Comparison of ENCODE assay signal across 2 cellular contexts in genomic region chr10:118485641-118486040, GRCh38.
A peak's percentile ranks its signal among the peaks of the same experiment; 100 is the strongest.
TF ChIP-seq lines count a peak whose summit lies in the region.

No MANE protein-coding gene starts in this region.

TF ChIP-seq in HEK293, 187 proteins besides CTCF, POLR2A, EP300 and RAD21 (continued from another document and continues in another):
- TF ChIP-seq ZSCAN18 (tag by site-specific recombination; IDR thresholded peaks at IDR 0.05), result no peak
- TF ChIP-seq ZNF175 (tag by site-specific recombination; IDR thresholded peaks at IDR 0.05), result no peak
- TF ChIP-seq ZNF335 (tag by site-specific recombination; conservative IDR thresholded peaks at IDR 0.05), result no peak
- no peak for TF ChIP-seq ZXDB (tag by site-specific recombination; IDR thresholded peaks at IDR 0.05)
- TF ChIP-seq ZFP37 (tag by site-specific recombination; IDR thresholded peaks at IDR 0.05), result no peak
- TF ChIP-seq ZBTB21 (tag by site-specific recombination; IDR thresholded peaks at IDR 0.05), result no peak
- TF ChIP-seq GLIS2 (tag by site-specific recombination; IDR thresholded peaks at IDR 0.05), result no peak
- no peak for TF ChIP-seq ZNF391 (tag by site-specific recombination; IDR thresholded peaks at IDR 0.05; ENCODE audit: borderline replicate concordance, low read depth)
- TF ChIP-seq ZNF777 (tag by site-specific recombination; IDR thresholded peaks at IDR 0.05; ENCODE audit: borderline replicate concordance), result 0 out of 2 replicates have a peak, but pooled peaks have one; percentile 41
- no peak for TF ChIP-seq ZNF24 (tag by site-specific recombination; IDR thresholded peaks at IDR 0.05)
- no peak for TF ChIP-seq ZBTB17 (tag by site-specific recombination; IDR thresholded peaks at IDR 0.05)
- no peak for TF ChIP-seq KLF10 (tag by site-specific recombination; IDR thresholded peaks at IDR 0.05)
- TF ChIP-seq ZNF776 (tag by site-specific recombination; IDR thresholded peaks at IDR 0.05; ENCODE audit: borderline replicate concordance), result 0 out of 2 replicates have a peak, but pooled peaks have one; percentile 62
- TF ChIP-seq ZNF701 (tag by site-specific recombination; IDR thresholded peaks at IDR 0.05), result no peak
- no peak for TF ChIP-seq REST (tag by site-specific recombination; IDR thresholded peaks at IDR 0.05)
- TF ChIP-seq, protein P1, sequence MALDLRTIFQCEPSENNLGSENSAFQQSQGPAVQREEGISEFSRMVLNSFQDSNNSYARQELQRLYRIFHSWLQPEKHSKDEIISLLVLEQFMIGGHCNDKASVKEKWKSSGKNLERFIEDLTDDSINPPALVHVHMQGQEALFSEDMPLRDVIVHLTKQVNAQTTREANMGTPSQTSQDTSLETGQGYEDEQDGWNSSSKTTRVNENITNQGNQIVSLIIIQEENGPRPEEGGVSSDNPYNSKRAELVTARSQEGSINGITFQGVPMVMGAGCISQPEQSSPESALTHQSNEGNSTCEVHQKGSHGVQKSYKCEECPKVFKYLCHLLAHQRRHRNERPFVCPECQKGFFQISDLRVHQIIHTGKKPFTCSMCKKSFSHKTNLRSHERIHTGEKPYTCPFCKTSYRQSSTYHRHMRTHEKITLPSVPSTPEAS (tag by site-specific recombination; IDR thresholded peaks at IDR 0.05), result peak; percentile 96
- 0 out of 2 replicates have a peak, but pooled peaks have one; percentile 22 for TF ChIP-seq ZNF155 (tag by site-specific recombination; IDR thresholded peaks at IDR 0.05)
- TF ChIP-seq ZNF174 (tag by site-specific recombination; IDR thresholded peaks at IDR 0.05), result no peak
- TF ChIP-seq ZNF571 (tag by site-specific recombination; IDR thresholded peaks at IDR 0.05), result no peak
- no peak for TF ChIP-seq BCL11B (tag by site-specific recombination; IDR thresholded peaks at IDR 0.05; ENCODE audit: low read depth)
- TF ChIP-seq ZNF529 (tag by site-specific recombination; IDR thresholded peaks at IDR 0.05; ENCODE audit: insufficient replicate concordance), result no peak
- TF ChIP-seq PRDM10 (tag by site-specific recombination; IDR thresholded peaks at IDR 0.05), result no peak

TF ChIP-seq in K562, 482 proteins besides CTCF, POLR2A, EP300 and RAD21 (continued from another document and continues in another):
- TF ChIP-seq ZNF239 (CRISPR knock-in tag; IDR thresholded peaks at IDR 0.05) (no peak), BCOR (IDR thresholded peaks at IDR 0.05) (peak; percentile 24; the same call in 1 of the 2 replicates), SOX6 (IDR thresholded peaks at IDR 0.05) (no peak), XRCC3 (IDR thresholded peaks at IDR 0.05) (no peak), ZHX1 (conservative IDR thresholded peaks at IDR 0.05; ENCODE audit: low read length) (no peak), BRCA1 (IDR thresholded peaks at IDR 0.05) (no peak), BRCA1 (CRISPR knock-in tag; IDR thresholded peaks at IDR 0.05) (no peak), RHOXF2B (CRISPR knock-in tag; conservative IDR thresholded peaks at IDR 0.05) (no peak), SREBF2 (CRISPR knock-in tag; IDR thresholded peaks at IDR 0.05) (no peak), ZNF347 (CRISPR knock-in tag; IDR thresholded peaks at IDR 0.05; ENCODE audit: low read depth) (no peak), IRF9 (tag; IDR thresholded peaks at IDR 0.05) (no peak), ZC3H4 (CRISPR knock-in tag; IDR thresholded peaks at IDR 0.05; ENCODE audit: borderline replicate concordance) (no peak), ZNF644 (tag; IDR thresholded peaks at IDR 0.05; ENCODE audit: low read depth) (no peak), U2AF2 (optimal IDR thresholded peaks at IDR 0.05; ENCODE audit: low read depth, low read length) (no peak), MCM7 (IDR thresholded peaks at IDR 0.05) (no peak), TAF15 (IDR thresholded peaks at IDR 0.05; ENCODE audit: low read depth, low read length) (no peak), ILK (tag; IDR thresholded peaks at IDR 0.05; ENCODE audit: borderline replicate concordance, low read depth) (no peak), DLX4 (CRISPR knock-in tag; IDR thresholded peaks at IDR 0.05) (no peak), RBFOX2 (IDR thresholded peaks at IDR 0.05; ENCODE audit: low read depth, low read length) (no peak), TEAD4 (IDR thresholded peaks at IDR 0.05; ENCODE audit: low read length) (no peak), TEAD4 (CRISPR knock-in tag; IDR thresholded peaks at IDR 0.05; ENCODE audit: borderline replicate concordance) (no peak), PPARD (CRISPR knock-in tag; IDR thresholded peaks at IDR 0.05) (no peak), KDM1A (IDR thresholded peaks at IDR 0.05) (no peak), EHMT2 (IDR thresholded peaks at IDR 0.05) (peak; percentile 43; the same call in 1 of the 2 replicates), ZBTB1 (CRISPR knock-in tag; IDR thresholded peaks at IDR 0.05; ENCODE audit: borderline replicate concordance, low read depth) (no peak), MCM3 (IDR thresholded peaks at IDR 0.05) (0 out of 2 replicates have a peak, but pooled peaks have one; percentile 64), EWSR1 (IDR thresholded peaks at IDR 0.05; ENCODE audit: borderline replicate concordance, low read depth, partially characterized antibody) (no peak), ZNF584 (CRISPR knock-in tag; IDR thresholded peaks at IDR 0.05; ENCODE audit: low read depth) (no peak), CREB3L1 (IDR thresholded peaks at IDR 0.05; ENCODE audit: borderline replicate concordance, low read depth) (no peak), MCM5 (IDR thresholded peaks at IDR 0.05; ENCODE audit: low read depth) (no peak), POLR3A (IDR thresholded peaks at IDR 0.05; ENCODE audit: borderline replicate concordance, extremely low read depth, insufficient read depth, insufficient read length) (no peak), HMG20B (CRISPR knock-in tag; IDR thresholded peaks at IDR 0.05) (no peak), HDAC3 (IDR thresholded peaks at IDR 0.05; ENCODE audit: borderline replicate concordance, partially characterized antibody) (no peak), GTF2E2 (tag; IDR thresholded peaks at IDR 0.05) (no peak), TSC22D4 (tag; IDR thresholded peaks at IDR 0.05) (no peak), RFX1 (IDR thresholded peaks at IDR 0.05) (no peak), ZBTB2 (IDR thresholded peaks at IDR 0.05) (0 out of 2 replicates have a peak, but pooled peaks have one; percentile 33), NFXL1 (CRISPR knock-in tag; IDR thresholded peaks at IDR 0.05) (no peak)
- TF ChIP-seq, protein P2, sequence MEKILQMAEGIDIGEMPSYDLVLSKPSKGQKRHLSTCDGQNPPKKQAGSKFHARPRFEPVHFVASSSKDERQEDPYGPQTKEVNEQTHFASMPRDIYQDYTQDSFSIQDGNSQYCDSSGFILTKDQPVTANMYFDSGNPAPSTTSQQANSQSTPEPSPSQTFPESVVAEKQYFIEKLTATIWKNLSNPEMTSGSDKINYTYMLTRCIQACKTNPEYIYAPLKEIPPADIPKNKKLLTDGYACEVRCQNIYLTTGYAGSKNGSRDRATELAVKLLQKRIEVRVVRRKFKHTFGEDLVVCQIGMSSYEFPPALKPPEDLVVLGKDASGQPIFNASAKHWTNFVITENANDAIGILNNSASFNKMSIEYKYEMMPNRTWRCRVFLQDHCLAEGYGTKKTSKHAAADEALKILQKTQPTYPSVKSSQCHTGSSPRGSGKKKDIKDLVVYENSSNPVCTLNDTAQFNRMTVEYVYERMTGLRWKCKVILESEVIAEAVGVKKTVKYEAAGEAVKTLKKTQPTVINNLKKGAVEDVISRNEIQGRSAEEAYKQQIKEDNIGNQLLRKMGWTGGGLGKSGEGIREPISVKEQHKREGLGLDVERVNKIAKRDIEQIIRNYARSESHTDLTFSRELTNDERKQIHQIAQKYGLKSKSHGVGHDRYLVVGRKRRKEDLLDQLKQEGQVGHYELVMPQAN (IDR thresholded peaks at IDR 0.05; ENCODE audit: borderline replicate concordance), result 0 out of 2 replicates have a peak, but pooled peaks have one; percentile 19
- TF ChIP-seq, protein P3, sequence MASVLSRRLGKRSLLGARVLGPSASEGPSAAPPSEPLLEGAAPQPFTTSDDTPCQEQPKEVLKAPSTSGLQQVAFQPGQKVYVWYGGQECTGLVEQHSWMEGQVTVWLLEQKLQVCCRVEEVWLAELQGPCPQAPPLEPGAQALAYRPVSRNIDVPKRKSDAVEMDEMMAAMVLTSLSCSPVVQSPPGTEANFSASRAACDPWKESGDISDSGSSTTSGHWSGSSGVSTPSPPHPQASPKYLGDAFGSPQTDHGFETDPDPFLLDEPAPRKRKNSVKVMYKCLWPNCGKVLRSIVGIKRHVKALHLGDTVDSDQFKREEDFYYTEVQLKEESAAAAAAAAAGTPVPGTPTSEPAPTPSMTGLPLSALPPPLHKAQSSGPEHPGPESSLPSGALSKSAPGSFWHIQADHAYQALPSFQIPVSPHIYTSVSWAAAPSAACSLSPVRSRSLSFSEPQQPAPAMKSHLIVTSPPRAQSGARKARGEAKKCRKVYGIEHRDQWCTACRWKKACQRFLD (CRISPR knock-in tag; IDR thresholded peaks at IDR 0.05), result no peak
- TF ChIP-seq, protein P4, sequence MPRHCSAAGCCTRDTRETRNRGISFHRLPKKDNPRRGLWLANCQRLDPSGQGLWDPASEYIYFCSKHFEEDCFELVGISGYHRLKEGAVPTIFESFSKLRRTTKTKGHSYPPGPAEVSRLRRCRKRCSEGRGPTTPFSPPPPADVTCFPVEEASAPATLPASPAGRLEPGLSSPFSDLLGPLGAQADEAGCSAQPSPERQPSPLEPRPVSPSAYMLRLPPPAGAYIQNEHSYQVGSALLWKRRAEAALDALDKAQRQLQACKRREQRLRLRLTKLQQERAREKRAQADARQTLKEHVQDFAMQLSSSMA (CRISPR knock-in tag; IDR thresholded peaks at IDR 0.05), result no peak
- TF ChIP-seq, protein P5, sequence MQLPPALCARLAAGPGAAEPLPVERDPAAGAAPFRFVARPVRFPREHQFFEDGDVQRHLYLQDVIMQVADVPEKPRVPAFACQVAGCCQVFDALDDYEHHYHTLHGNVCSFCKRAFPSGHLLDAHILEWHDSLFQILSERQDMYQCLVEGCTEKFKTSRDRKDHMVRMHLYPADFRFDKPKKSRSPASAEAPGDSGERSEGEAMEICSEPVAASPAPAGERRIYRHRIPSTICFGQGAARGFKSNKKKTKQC (CRISPR knock-in tag; IDR thresholded peaks at IDR 0.05), result no peak
- TF ChIP-seq, protein P6, sequence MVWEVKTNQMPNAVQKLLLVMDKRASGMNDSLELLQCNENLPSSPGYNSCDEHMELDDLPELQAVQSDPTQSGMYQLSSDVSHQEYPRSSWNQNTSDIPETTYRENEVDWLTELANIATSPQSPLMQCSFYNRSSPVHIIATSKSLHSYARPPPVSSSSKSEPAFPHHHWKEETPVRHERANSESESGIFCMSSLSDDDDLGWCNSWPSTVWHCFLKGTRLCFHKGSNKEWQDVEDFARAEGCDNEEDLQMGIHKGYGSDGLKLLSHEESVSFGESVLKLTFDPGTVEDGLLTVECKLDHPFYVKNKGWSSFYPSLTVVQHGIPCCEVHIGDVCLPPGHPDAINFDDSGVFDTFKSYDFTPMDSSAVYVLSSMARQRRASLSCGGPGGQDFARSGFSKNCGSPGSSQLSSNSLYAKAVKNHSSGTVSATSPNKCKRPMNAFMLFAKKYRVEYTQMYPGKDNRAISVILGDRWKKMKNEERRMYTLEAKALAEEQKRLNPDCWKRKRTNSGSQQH (CRISPR knock-in tag; IDR thresholded peaks at IDR 0.05), result 0 out of 2 replicates have a peak, but pooled peaks have one; percentile 63
- TF ChIP-seq, protein P7, sequence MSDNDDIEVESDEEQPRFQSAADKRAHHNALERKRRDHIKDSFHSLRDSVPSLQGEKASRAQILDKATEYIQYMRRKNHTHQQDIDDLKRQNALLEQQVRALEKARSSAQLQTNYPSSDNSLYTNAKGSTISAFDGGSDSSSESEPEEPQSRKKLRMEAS (CRISPR knock-in tag; IDR thresholded peaks at IDR 0.05), result no peak
